In genomic region chr9:136482046-136482792, GRCh38 we compare ENCODE assay signal across 8 cellular contexts. TPM values are rescaled to one million over a fixed set of nuclear protein-coding genes. Genes with fewer than 3 reads are reported as not detected.
DNase-seq lines count a peak whose midpoint lies in the region; ATAC-seq and TF ChIP-seq lines count a peak whose summit lies in the region.

No MANE protein-coding gene starts in this region.

- DNase-seq in Daoy (ENCODE audit: low read depth) (peak; percentile 38), HS-27A (ENCODE audit: low read depth) (peak; percentile 1), endothelial cell (ENCODE audit: low spot score) (no peak), H4 (ENCODE audit: low spot score) (no peak), sciatic nerve (ENCODE audit: low spot score) (no peak)

- H3K4me3 ChIP-seq in WI38 (ENCODE audit: low read depth, low read length) = peak overlapping the region; percentile 90

- H3K27ac Mint-ChIP-seq in endothelial cell (ENCODE audit: unreplicated experiment) (peak overlapping the region; percentile 89), nephron (peak overlapping the region; percentile 91 to 99 (median 93))

- H3K4me3 Mint-ChIP-seq in endothelial cell (ENCODE audit: unreplicated experiment) (peak overlapping the region; percentile 93), nephron (peak overlapping the region; percentile 89 to 98 (median 91))

- H3K36me3 Mint-ChIP-seq in endothelial cell (ENCODE audit: low read depth, unreplicated experiment) = peaks cover 21% of the 10 kb centered on the region
- H3K36me3 Mint-ChIP-seq in nephron (ENCODE audit: low read depth) = peaks cover 15% of the 10 kb centered on the region

- TF ChIP-seq CTCF in WI38 (IDR thresholded peaks at IDR 0.05; ENCODE audit: low read depth, low read length) (no peak), endothelial cell (IDR thresholded peaks at IDR 0.05; ENCODE audit: unreplicated experiment) (no peak), nephron (IDR thresholded peaks at IDR 0.05; ENCODE audit: unreplicated experiment in 3 of 3) (no peak)

- intact Hi-C loops in sciatic nerve (cut with DNase I) = no loop called here

- peaks cover 16% of the 10 kb centered on the region for H3K27me3 Mint-ChIP-seq in endothelial cell (ENCODE audit: unreplicated experiment)
- H3K27me3 Mint-ChIP-seq in nephron (ENCODE audit: low read depth) = no peaks in the 10 kb centered on the region

- ATAC-seq in sciatic nerve (no peak), GM21526 (IDR thresholded peaks at IDR 0.05; ENCODE audit: low FRiP score, unreplicated experiment) (no peak)

- H3K9me3 Mint-ChIP-seq in endothelial cell (ENCODE audit: unreplicated experiment) = no peaks in the 10 kb centered on the region
- H3K9me3 Mint-ChIP-seq in nephron = no peaks in the 10 kb centered on the region

- H3K4me1 Mint-ChIP-seq in endothelial cell (ENCODE audit: unreplicated experiment) (peaks cover 22% of the 10 kb centered on the region), nephron (peaks cover 18% of the 10 kb centered on the region)

RNA-seq across cellular contexts. Expression of gene SEC16A, which starts 0.6 kb away (rescaled TPM):
- 22.1 and 25.4 TPM in 2 replicates for total RNA-seq in Daoy (2014; rRNA removed; shearing (Covaris generic))
- total RNA-seq in endothelial cell (ENCODE audit: unreplicated experiment) (79.5 TPM), sciatic nerve (52.2 TPM)
- total RNA-seq in H4 (2014; rRNA removed; shearing (Covaris generic)) = 18.7 and 19.0 TPM in 2 replicates

RNA-seq across cellular contexts. Expression of gene INPP5E, which starts 42.6 kb away (rescaled TPM):
- total RNA-seq in Daoy (2014; rRNA removed; shearing (Covaris generic)) = 6.6 TPM in 2 replicates
- total RNA-seq in endothelial cell (ENCODE audit: unreplicated experiment) (23.6 TPM), sciatic nerve (18.0 TPM)
- 2.4 and 3.9 TPM in 2 replicates for total RNA-seq in H4 (2014; rRNA removed; shearing (Covaris generic))

Comparison
In these comparisons a context has a peak if more than half of its experiments do, and no peak if none do; other contexts are left out.
1. DNase-seq: peak in Daoy (single experiment) and HS-27A (single experiment); none in endothelial cell (single experiment), H4 (single experiment) and sciatic nerve (single experiment).